27 cellular contexts compared by ENCODE assay signal in genomic region chr22:34722901-34723300, GRCh38.
"Had no signal": no experiment of that assay in that cellular context is flagged by ENCODE, and none has a peak within 500 bp of the region (broad histone marks: within the 10 kb centered on the region; RNA-seq: fewer than 3 reads in every experiment).

No MANE protein-coding gene starts in this region.

- H3K4me3 ChIP-seq: colonic mucosa, coronary artery, dorsolateral prefrontal cortex, esophagus squamous epithelium, gastrocnemius medialis, gastroesophageal sphincter, heart left ventricle, heart right ventricle had no signal

- H3K27me3 Mint-ChIP-seq: dendritic cell treated with granulocyte-macrophage colony-stimulating factor and Interleukin-4, amounts not matched to agents 40 ng/mL and 50 ng/mL, for 4 days; effector memory CD8-positive, alpha-beta T cell had no signal

- ATAC-seq: effector memory CD8-positive, alpha-beta T cell; esophagus mucosa; foreskin keratinocyte; gastrocnemius medialis; gastroesophageal sphincter; heart left ventricle; heart right ventricle had no signal

- H3K27ac ChIP-seq: colonic mucosa, coronary artery, dorsolateral prefrontal cortex, epithelial cell of prostate, esophagus squamous epithelium, foreskin keratinocyte, gastrocnemius medialis, gastroesophageal sphincter, heart left ventricle, heart right ventricle had no signal

- H3K4me1 ChIP-seq: colonic mucosa, esophagus squamous epithelium, foreskin keratinocyte, gastrocnemius medialis, gastroesophageal sphincter, heart left ventricle, heart right ventricle had no signal

- H3K36me3 ChIP-seq: colonic mucosa, esophagus squamous epithelium, gastrocnemius medialis, gastroesophageal sphincter, heart left ventricle, heart right ventricle had no signal

- H3K4me3 Mint-ChIP-seq: dendritic cell treated with granulocyte-macrophage colony-stimulating factor and Interleukin-4, amounts not matched to agents 40 ng/mL and 50 ng/mL, for 4 days; effector memory CD8-positive, alpha-beta T cell; endodermal cell had no signal

- DNase-seq: colonic mucosa; cortex of kidney; dermis blood vessel endothelial cell; dorsolateral prefrontal cortex; effector CD4-positive, alpha-beta T cell; effector CD8-positive, alpha-beta T cell; effector memory CD4-positive, alpha-beta T cell; effector memory CD8-positive, alpha-beta T cell; endodermal cell; erythroblast; esophagus squamous epithelium; foreskin fibroblast; foreskin keratinocyte; foreskin melanocyte; gastrocnemius medialis; glutamatergic neuron; heart left ventricle; heart right ventricle had no signal

- FAIRE-seq: colon, endometrium, endothelial cell of umbilical vein, frontal cortex had no signal

- H3K9me3 ChIP-seq: colonic mucosa had no signal

- H3K27me3 ChIP-seq: colonic mucosa, foreskin keratinocyte, gastrocnemius medialis had no signal

- H3K27ac Mint-ChIP-seq: dendritic cell treated with granulocyte-macrophage colony-stimulating factor and Interleukin-4, amounts not matched to agents 40 ng/mL and 50 ng/mL, for 4 days; effector memory CD8-positive, alpha-beta T cell; endodermal cell had no signal
